In genomic region chr18:80033181-80034067, GRCh38 we compare ENCODE assay signal across 8 cellular contexts. TPM values are rescaled to one million over a fixed set of nuclear protein-coding genes. Genes with fewer than 3 reads are reported as not detected.
DNase-seq lines count a peak whose midpoint lies in the region; ATAC-seq, FAIRE-seq and TF ChIP-seq lines count a peak whose summit lies in the region.

No MANE protein-coding gene starts in this region.

- no peaks in the 10 kb centered on the region for H3F3A ChIP-seq in neural cell (ENCODE audit: insufficient read depth, low read length, poor library complexity, severe bottlenecking)

- FAIRE-seq in D721Med (lab: Jason Lieb, UNC): peak; percentile 86

- POLR2A ChIA-PET in activated CD8-positive, alpha-beta T cell treated with anti-CD3 and anti-CD28 coated beads for 36 hours (lab: Charles Lee): interaction anchor here (1.0 to 1.9 kb wide), 10 partner anchors 12 to 128 kb away, joined by 3 to 5 read pairs (median 4); partner anchors contain the start of genes ADNP2 and TXNL4A

- peaks cover 28% of the 10 kb centered on the region for H3K36me3 Mint-ChIP-seq in activated CD8-positive, alpha-beta T cell treated with anti-CD3 and anti-CD28 coated beads for 36 hours (ENCODE audit: low read depth)

- peak overlapping the region; percentile 91 for H3K27ac Mint-ChIP-seq in activated CD8-positive, alpha-beta T cell treated with anti-CD3 and anti-CD28 coated beads for 36 hours

- 5% methylated on average over 90 of the region's 90 CpGs for WGBS in thymus

- H3K27me3 ChIP-seq in Karpas-422 (ENCODE audit: low read length) (no peaks in the 10 kb centered on the region), neural cell (ENCODE audit: insufficient read depth, low read depth, low read length) (no peaks in the 10 kb centered on the region), thymus (ENCODE audit: control insufficient read depth, insufficient read depth) (no peaks in the 10 kb centered on the region)

- H3K4me1 Mint-ChIP-seq in activated CD8-positive, alpha-beta T cell treated with anti-CD3 and anti-CD28 coated beads for 36 hours (ENCODE audit: low read depth): peaks cover 31% of the 10 kb centered on the region

- DNase-seq in D721Med (ENCODE audit: insufficient read length, low spot score) (peak; percentile 99), Karpas-422 (peak; percentile 100), epithelial cell of proximal tubule (ENCODE audit: low read depth) (peak; percentile 59), NCI-H510A (lab: John Stamatoyannopoulos, UW) (no peak)
- DNase-seq in activated CD8-positive, alpha-beta T cell treated with anti-CD3 and anti-CD28 coated beads for 36 hours: peak; percentile 73

- peak; percentile 66 for ATAC-seq in GM21723 (IDR thresholded peaks at IDR 0.05; ENCODE audit: unreplicated experiment)
- no peak for ATAC-seq in activated CD8-positive, alpha-beta T cell treated with anti-CD3 and anti-CD28 coated beads for 36 hours

- no peaks in the 10 kb centered on the region for H3K27me3 Mint-ChIP-seq in activated CD8-positive, alpha-beta T cell treated with anti-CD3 and anti-CD28 coated beads for 36 hours

- peak overlapping the region; percentile 96 for H2AFZ ChIP-seq in Karpas-422 (ENCODE audit: low read length)
- H2AFZ ChIP-seq in neural cell (ENCODE audit: low read depth, low read length): peak overlapping the region; percentile 94

- CTCF ChIA-PET in activated CD8-positive, alpha-beta T cell treated with anti-CD3 and anti-CD28 coated beads for 36 hours (lab: Charles Lee): interaction anchor here (1.3 kb wide), 1 partner anchor 91 kb away, joined by 3 read pairs; no protein-coding TSS in a partner anchor

- H3K4me2 ChIP-seq in Karpas-422 (ENCODE audit: low read depth, low read length, poor library complexity, severe bottlenecking) (peak overlapping the region; percentile 97), neural cell (ENCODE audit: low read length) (peak overlapping the region; percentile 78)

- no peak for TF ChIP-seq EP300 in neural cell (conservative IDR thresholded peaks at IDR 0.05; ENCODE audit: poor library complexity, severe bottlenecking)

- intact Hi-C loops in activated CD8-positive, alpha-beta T cell treated with anti-CD3 and anti-CD28 coated beads for 36 hours (cut with micrococcal nuclease): loop anchor here (5.0 kb wide), 1 partner anchor 46 kb away; the partner anchor contains the start of gene TXNL4A

- peaks cover 23% of the 10 kb centered on the region for H3K4me1 ChIP-seq in Karpas-422 (ENCODE audit: low read length)
- H3K4me1 ChIP-seq in thymus (ENCODE audit: control insufficient read depth, insufficient read depth, low read length): peaks cover 9% of the 10 kb centered on the region

- peak; percentile 42 for TF ChIP-seq RAD21 in neural cell (conservative IDR thresholded peaks at IDR 0.05)

- H3K9me3 Mint-ChIP-seq in activated CD8-positive, alpha-beta T cell treated with anti-CD3 and anti-CD28 coated beads for 36 hours: peaks cover under 1% of the 10 kb centered on the region

- 0 out of 2 replicates have a peak overlapping the region, but pooled peaks have one; percentile 30 for H3K27ac ChIP-seq in Karpas-422 (ENCODE audit: low read length)
- H3K27ac ChIP-seq in neural cell (ENCODE audit: low read length): peak overlapping the region; percentile 74
- peak overlapping the region; percentile 94 for H3K27ac ChIP-seq in thymus (ENCODE audit: low read depth)

- peak overlapping the region; percentile 84 for H3K4me3 ChIP-seq in Karpas-422 (ENCODE audit: low read length)
- H3K4me3 ChIP-seq in epithelial cell of proximal tubule (ENCODE audit: low read depth, low read length): peak overlapping the region; percentile 75
- H3K4me3 ChIP-seq in neural cell (ENCODE audit: low read length): peak overlapping the region; percentile 83
- H3K4me3 ChIP-seq in thymus (ENCODE audit: low read length): peak overlapping the region; percentile 56

- peak overlapping the region; percentile 90 for H3K4me3 Mint-ChIP-seq in activated CD8-positive, alpha-beta T cell treated with anti-CD3 and anti-CD28 coated beads for 36 hours

- H3K9me2 ChIP-seq in Karpas-422 (replicated peaks; ENCODE audit: insufficient read depth, low read length): no peaks in the 10 kb centered on the region
- no peaks in the 10 kb centered on the region for H3K9me2 ChIP-seq in neural cell (ENCODE audit: insufficient read depth, low read length)

- no peak for TF ChIP-seq CTCF in D721Med (IDR thresholded peaks at IDR 0.05; ENCODE audit: insufficient read depth, missing control alignments)
- TF ChIP-seq CTCF in activated CD8-positive, alpha-beta T cell treated with anti-CD3 and anti-CD28 coated beads for 36 hours (IDR thresholded peaks at IDR 0.05): no peak
- TF ChIP-seq CTCF in epithelial cell of proximal tubule (conservative IDR thresholded peaks at IDR 0.05; ENCODE audit: low read depth, low read length): no peak
- TF ChIP-seq CTCF in neural cell (IDR thresholded peaks at IDR 0.05; ENCODE audit: poor library complexity, severe bottlenecking): no peak

- H3K9ac ChIP-seq in Karpas-422 (ENCODE audit: low read length) (peak overlapping the region; percentile 86), neural cell (ENCODE audit: low read length) (peak overlapping the region; percentile 79)

- H3K9me3 ChIP-seq in Karpas-422 (ENCODE audit: low read length): no peaks in the 10 kb centered on the region
- H3K9me3 ChIP-seq in neural cell (ENCODE audit: low read length): no peaks in the 10 kb centered on the region
- no peaks in the 10 kb centered on the region for H3K9me3 ChIP-seq in thymus (ENCODE audit: control insufficient read depth)

- H3K79me2 ChIP-seq in Karpas-422 (ENCODE audit: low read length) (peaks cover 39% of the 10 kb centered on the region), neural cell (replicated peaks; ENCODE audit: insufficient read depth, low read length) (peaks cover 19% of the 10 kb centered on the region)

- H4K20me1 ChIP-seq in Karpas-422 (ENCODE audit: insufficient read depth, low read depth, low read length): no peaks in the 10 kb centered on the region; the same call in 1 of the 2 replicates
- no peaks in the 10 kb centered on the region for H4K20me1 ChIP-seq in neural cell (ENCODE audit: insufficient read depth)

- H3K36me3 ChIP-seq in Karpas-422 (ENCODE audit: insufficient read depth, low read length) (peaks cover 20% of the 10 kb centered on the region; the same call in 1 of the 2 replicates), neural cell (ENCODE audit: insufficient read depth, low read length) (peaks cover 4% of the 10 kb centered on the region), thymus (ENCODE audit: control insufficient read depth, insufficient read depth) (peaks cover 4% of the 10 kb centered on the region)

TF ChIP-seq in neural cell, 6 proteins besides CTCF, POLR2A, EP300 and RAD21:
- TF ChIP-seq TAF1 (IDR thresholded peaks at IDR 0.05; ENCODE audit: low read depth) (no peak), MXI1 (conservative IDR thresholded peaks at IDR 0.05; ENCODE audit: poor library complexity, severe bottlenecking) (peak; percentile 96), SMC3 (conservative IDR thresholded peaks at IDR 0.05; ENCODE audit: poor library complexity) (peak; percentile 37), EZH2 (IDR thresholded peaks at IDR 0.05; ENCODE audit: borderline replicate concordance, insufficient read depth, low read length, poor library complexity, severe bottlenecking) (no peak), POLR2AphosphoS5 (IDR thresholded peaks at IDR 0.05) (peak; percentile 58)
- TF ChIP-seq, protein P1, sequence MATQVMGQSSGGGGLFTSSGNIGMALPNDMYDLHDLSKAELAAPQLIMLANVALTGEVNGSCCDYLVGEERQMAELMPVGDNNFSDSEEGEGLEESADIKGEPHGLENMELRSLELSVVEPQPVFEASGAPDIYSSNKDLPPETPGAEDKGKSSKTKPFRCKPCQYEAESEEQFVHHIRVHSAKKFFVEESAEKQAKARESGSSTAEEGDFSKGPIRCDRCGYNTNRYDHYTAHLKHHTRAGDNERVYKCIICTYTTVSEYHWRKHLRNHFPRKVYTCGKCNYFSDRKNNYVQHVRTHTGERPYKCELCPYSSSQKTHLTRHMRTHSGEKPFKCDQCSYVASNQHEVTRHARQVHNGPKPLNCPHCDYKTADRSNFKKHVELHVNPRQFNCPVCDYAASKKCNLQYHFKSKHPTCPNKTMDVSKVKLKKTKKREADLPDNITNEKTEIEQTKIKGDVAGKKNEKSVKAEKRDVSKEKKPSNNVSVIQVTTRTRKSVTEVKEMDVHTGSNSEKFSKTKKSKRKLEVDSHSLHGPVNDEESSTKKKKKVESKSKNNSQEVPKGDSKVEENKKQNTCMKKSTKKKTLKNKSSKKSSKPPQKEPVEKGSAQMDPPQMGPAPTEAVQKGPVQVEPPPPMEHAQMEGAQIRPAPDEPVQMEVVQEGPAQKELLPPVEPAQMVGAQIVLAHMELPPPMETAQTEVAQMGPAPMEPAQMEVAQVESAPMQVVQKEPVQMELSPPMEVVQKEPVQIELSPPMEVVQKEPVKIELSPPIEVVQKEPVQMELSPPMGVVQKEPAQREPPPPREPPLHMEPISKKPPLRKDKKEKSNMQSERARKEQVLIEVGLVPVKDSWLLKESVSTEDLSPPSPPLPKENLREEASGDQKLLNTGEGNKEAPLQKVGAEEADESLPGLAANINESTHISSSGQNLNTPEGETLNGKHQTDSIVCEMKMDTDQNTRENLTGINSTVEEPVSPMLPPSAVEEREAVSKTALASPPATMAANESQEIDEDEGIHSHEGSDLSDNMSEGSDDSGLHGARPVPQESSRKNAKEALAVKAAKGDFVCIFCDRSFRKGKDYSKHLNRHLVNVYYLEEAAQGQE (IDR thresholded peaks at IDR 0.05; ENCODE audit: borderline replicate concordance): peak; percentile 20

RNA-seq across cellular contexts. Expression of gene RBFA, which starts 0.8 kb away (rescaled TPM):
- 68.8 and 76.4 TPM in 2 replicates for total RNA-seq in Karpas-422 (2014; rRNA removed; shearing (Covaris generic); ENCODE audit: low replicate concordance)
- total RNA-seq in activated CD8-positive, alpha-beta T cell treated with anti-CD3 and anti-CD28 coated beads for 36 hours: 10 to 100 TPM; 41.7 to 45.5 TPM
- total RNA-seq in epithelial cell of proximal tubule: 41.5 and 65.2 TPM in 2 replicates
- 78.1 and 86.8 TPM in 2 replicates for polyA plus RNA-seq in neural cell
- 53.3 and 56.5 TPM in 2 replicates for polyA minus RNA-seq in neural cell
- 16.6 TPM for polyA plus RNA-seq in thymus

RNA-seq across cellular contexts. Expression of gene TXNL4A, which starts 45.1 kb away (rescaled TPM):
- 128 and 186 TPM in 2 replicates for total RNA-seq in Karpas-422 (2014; rRNA removed; shearing (Covaris generic); ENCODE audit: low replicate concordance)
- total RNA-seq in activated CD8-positive, alpha-beta T cell treated with anti-CD3 and anti-CD28 coated beads for 36 hours: 100 to 1,000 TPM; 172 to 189 TPM
- total RNA-seq in epithelial cell of proximal tubule: 84.7 and 97.9 TPM in 2 replicates
- polyA plus RNA-seq in neural cell (131 and 163 TPM in 2 replicates), thymus (99.0 TPM)
- 48.2 and 52.1 TPM in 2 replicates for polyA minus RNA-seq in neural cell

Comparison
In these comparisons a context has a peak if more than half of its experiments do, and no peak if none do; other contexts are left out.
1. H3K27ac ChIP-seq: peak in every context shown above with its lines; median percentile 94 in thymus; 74 in neural cell; 30 in Karpas-422.